ENCODE assay signal across 28 cellular contexts in genomic region chr3:51593697-51594096, GRCh38.
"Had no signal": no experiment of that assay in that cellular context is flagged by ENCODE, and none has a peak within 500 bp of the region (broad histone marks: within the 10 kb centered on the region; RNA-seq: fewer than 3 reads in every experiment).

No MANE protein-coding gene starts in this region.

- H3K9me3 ChIP-seq: colonic mucosa, esophagus muscularis mucosa, esophagus squamous epithelium, gastrocnemius medialis, gastroesophageal sphincter, heart left ventricle, heart right ventricle had no signal

- H3K36me3 ChIP-seq: colonic mucosa had no signal

- H3K27ac ChIP-seq: colonic mucosa, coronary artery, dorsolateral prefrontal cortex, epithelial cell of prostate, esophagus muscularis mucosa, esophagus squamous epithelium, foreskin keratinocyte, gastrocnemius medialis, gastroesophageal sphincter, heart left ventricle, heart right ventricle had no signal

- FAIRE-seq: colon, endometrium, endothelial cell of umbilical vein, frontal cortex had no signal

- ATAC-seq: effector memory CD8-positive, alpha-beta T cell; esophagus mucosa; foreskin keratinocyte; gastrocnemius medialis; gastroesophageal sphincter; heart left ventricle; heart right ventricle had no signal

- H3K4me3 ChIP-seq: colonic mucosa, coronary artery, dorsolateral prefrontal cortex, esophagus muscularis mucosa, esophagus squamous epithelium, gastrocnemius medialis, gastroesophageal sphincter, heart left ventricle, heart right ventricle had no signal

- H3K27me3 ChIP-seq: colonic mucosa, dorsolateral prefrontal cortex, esophagus muscularis mucosa, esophagus squamous epithelium, foreskin keratinocyte, gastrocnemius medialis, gastroesophageal sphincter, heart left ventricle, heart right ventricle had no signal

- DNase-seq: colonic mucosa; cortex of kidney; dermis blood vessel endothelial cell; dorsolateral prefrontal cortex; effector CD4-positive, alpha-beta T cell; effector CD8-positive, alpha-beta T cell; effector memory CD4-positive, alpha-beta T cell; effector memory CD8-positive, alpha-beta T cell; endodermal cell; erythroblast; esophagus squamous epithelium; foreskin fibroblast; foreskin keratinocyte; foreskin melanocyte; gastrocnemius medialis; glutamatergic neuron; head of caudate nucleus; heart left ventricle; heart right ventricle had no signal

- H3K4me1 ChIP-seq: colonic mucosa, esophagus muscularis mucosa, esophagus squamous epithelium, foreskin keratinocyte, gastrocnemius medialis had no signal
